In the genomic region with DNA sequence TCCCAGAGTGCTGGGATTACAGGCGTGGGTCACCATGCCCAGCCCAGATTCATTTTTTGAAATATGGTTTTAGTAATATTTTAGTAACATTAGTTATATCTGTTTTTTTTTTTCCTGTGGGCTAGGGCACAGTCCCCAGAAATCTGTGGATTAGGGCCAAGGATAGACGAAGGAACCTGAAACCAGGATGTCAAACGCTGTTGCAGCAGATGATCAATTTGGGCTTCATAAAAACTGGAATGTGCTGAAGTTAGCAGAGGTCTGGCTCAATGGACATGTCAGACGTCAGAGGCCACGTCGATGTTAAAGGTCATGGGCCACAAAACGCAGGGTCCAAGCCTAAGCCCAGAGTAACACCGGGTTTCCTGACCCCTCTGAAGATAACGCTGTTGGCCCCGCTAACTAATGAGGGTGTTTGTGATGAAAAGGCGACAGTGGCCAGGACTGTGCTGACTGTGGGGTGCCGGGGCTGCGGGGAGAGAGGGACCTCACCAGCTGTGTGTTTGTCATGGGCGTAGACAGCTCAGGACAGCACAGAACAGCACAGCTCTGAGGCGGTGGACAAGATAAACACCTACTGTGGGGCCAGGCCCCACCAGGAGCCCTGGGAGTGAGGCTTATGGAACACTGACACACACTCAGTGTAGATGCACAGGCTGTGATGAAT, we compare ENCODE assay signal across 20 cellular contexts. TPM values are rescaled to one million over a fixed set of nuclear protein-coding genes. Genes with fewer than 3 reads are reported as not detected.
DNase-seq lines count a peak whose midpoint lies in the region; ATAC-seq and TF ChIP-seq lines count a peak whose summit lies in the region.
"Had no signal": no experiment of that assay in that cellular context is flagged by ENCODE, and none has a peak within 500 bp of the region (broad histone marks: within the 10 kb centered on the region; RNA-seq: fewer than 3 reads in every experiment).

No MANE protein-coding gene starts in this region.

- no peaks in the 10 kb centered on the region for H3K27me3 ChIP-seq in neural progenitor cell
- no peaks in the 10 kb centered on the region for H3K27me3 ChIP-seq in upper lobe of right lung
- no peaks in the 10 kb centered on the region for H3K27me3 ChIP-seq in Karpas-422 (ENCODE audit: low read length)

- DNase-seq in activated effector memory CD4-positive, alpha-beta T cell treated with anti-CD3 and anti-CD28 coated beads, Interleukin-2, amount 50 U/mL, for 16 hours = peak; percentile 21
- no peak for DNase-seq in activated effector memory CD4-positive, alpha-beta T cell treated with Interleukin-2 at 50 U/mL for 16 hours
- DNase-seq in fibroblast of peridontal ligament (ENCODE audit: extremely low read depth) = peak; percentile 54
- no peak for DNase-seq in neural progenitor cell (ENCODE audit: low spot score)
- DNase-seq in upper lobe of right lung = peak; percentile 27
- DNase-seq in WTC11 (ENCODE audit: low spot score) = no peak
- no peak for DNase-seq in Karpas-422
- DNase-seq: 8988T, COR-L47, DMS 273 treated with DMSO at 0.1 percent for 48 hours, DND-41, NCI-H1105 treated with DMSO at 0.1 percent for 48 hours, NCI-H187, NCI-H345, NCI-H524 treated with DMSO at 0.1 percent for 48 hours, SIG-M5 had no signal

- H3K27me3 Mint-ChIP-seq in neural progenitor cell (ENCODE audit: insufficient read depth, low read depth) (peaks cover 9% of the 10 kb centered on the region), WTC11 (ENCODE audit: low read depth) (peaks cover 15% of the 10 kb centered on the region)

- POLR2A ChIA-PET in WTC11 (lab: Charles Lee) = interaction anchor here (0.6 kb wide), 1 partner anchor 328 kb away, joined by 4 read pairs; no protein-coding TSS in a partner anchor

- H4K20me1 ChIP-seq in neural progenitor cell (ENCODE audit: low read depth) (no peaks in the 10 kb centered on the region), Karpas-422 (ENCODE audit: insufficient read depth, low read depth, low read length) (no peaks in the 10 kb centered on the region)

- TF ChIP-seq CTCF in neural progenitor cell (IDR thresholded peaks at IDR 0.05) (no peak), upper lobe of right lung (IDR thresholded peaks at IDR 0.05) (no peak), WTC11 (IDR thresholded peaks at IDR 0.05) (no peak)

- CTCF ChIA-PET in WTC11 (lab: Charles Lee) = no interaction called here

- H3K79me2 ChIP-seq in neural progenitor cell (ENCODE audit: low read depth) (no peaks in the 10 kb centered on the region), Karpas-422 (ENCODE audit: low read length) (no peaks in the 10 kb centered on the region)

- H3K36me3 ChIP-seq in neural progenitor cell (no peaks in the 10 kb centered on the region), upper lobe of right lung (no peaks in the 10 kb centered on the region), Karpas-422 (ENCODE audit: insufficient read depth, low read length) (no peaks in the 10 kb centered on the region)
- H3K36me3 ChIP-seq: HAP-1 had no signal

- H3K36me3 Mint-ChIP-seq in neural progenitor cell (no peaks in the 10 kb centered on the region), WTC11 (no peaks in the 10 kb centered on the region)

- H3K4me3 ChIP-seq in neural progenitor cell = no peak overlapping the region
- no peak overlapping the region for H3K4me3 ChIP-seq in upper lobe of right lung
- no peak overlapping the region for H3K4me3 ChIP-seq in Karpas-422 (ENCODE audit: low read length)
- H3K4me3 ChIP-seq: HAP-1 had no signal

- peak overlapping the region; percentile 42 for H3K27ac Mint-ChIP-seq in neural progenitor cell
- H3K27ac Mint-ChIP-seq in WTC11 = no peak overlapping the region
- H3K27ac Mint-ChIP-seq: B cell had no signal

- H3K9me3 Mint-ChIP-seq in neural progenitor cell = peaks cover 11% of the 10 kb centered on the region
- peaks cover 10% of the 10 kb centered on the region for H3K9me3 Mint-ChIP-seq in WTC11

- ATAC-seq in upper lobe of right lung (peak; percentile 22), WTC11 (no peak), GM18873 (IDR thresholded peaks at IDR 0.05; ENCODE audit: low FRiP score, unreplicated experiment) (no peak)

- H3K9ac ChIP-seq in neural progenitor cell (no peak overlapping the region), Karpas-422 (ENCODE audit: low read length) (no peak overlapping the region)

- no peaks in the 10 kb centered on the region for H3K9me2 ChIP-seq in Karpas-422 (replicated peaks; ENCODE audit: insufficient read depth, low read length)

- H2AFZ ChIP-seq in neural progenitor cell (replicated peaks) = no peak overlapping the region
- no peak overlapping the region for H2AFZ ChIP-seq in Karpas-422 (ENCODE audit: low read length)

- peaks cover 3% of the 10 kb centered on the region for H3K4me1 Mint-ChIP-seq in neural progenitor cell
- H3K4me1 Mint-ChIP-seq in WTC11 = no peaks in the 10 kb centered on the region
- H3K4me1 Mint-ChIP-seq: B cell had no signal

- H3K27ac ChIP-seq in neural progenitor cell (no peak overlapping the region), upper lobe of right lung (no peak overlapping the region), Karpas-422 (ENCODE audit: low read length) (no peak overlapping the region)
- H3K27ac ChIP-seq: RWPE1 had no signal

- H3K4me2 ChIP-seq in neural progenitor cell (no peak overlapping the region), Karpas-422 (ENCODE audit: low read depth, low read length, poor library complexity, severe bottlenecking) (no peak overlapping the region)

- no peaks in the 10 kb centered on the region for H3F3A ChIP-seq in neural progenitor cell (ENCODE audit: low read depth)

- H3K4me1 ChIP-seq in neural progenitor cell (peaks cover 5% of the 10 kb centered on the region), upper lobe of right lung (peaks cover 3% of the 10 kb centered on the region), Karpas-422 (ENCODE audit: low read length) (no peaks in the 10 kb centered on the region)
- H3K4me1 ChIP-seq: HAP-1 had no signal

- intact Hi-C loops in upper lobe of right lung (cut with DNase I) = no loop called here

- H3K9me3 ChIP-seq in neural progenitor cell (ENCODE audit: low read depth) = no peaks in the 10 kb centered on the region
- no peaks in the 10 kb centered on the region for H3K9me3 ChIP-seq in upper lobe of right lung
- no peaks in the 10 kb centered on the region for H3K9me3 ChIP-seq in Karpas-422 (ENCODE audit: low read length)

- H3K4me3 Mint-ChIP-seq in neural progenitor cell (no peak overlapping the region), WTC11 (no peak overlapping the region)
- H3K4me3 Mint-ChIP-seq: B cell had no signal

TF ChIP-seq in WTC11, 78 proteins besides CTCF, POLR2A, EP300 and RAD21:
- no peak for TF ChIP-seq GABPB1 (CRISPR knock-in tag; IDR thresholded peaks at IDR 0.05)
- no peak for TF ChIP-seq TCF7 (CRISPR knock-in tag; IDR thresholded peaks at IDR 0.05; ENCODE audit: low read depth)
- no peak for TF ChIP-seq HMGA2 (CRISPR knock-in tag; IDR thresholded peaks at IDR 0.05)
- no peak for TF ChIP-seq ZNF263 (CRISPR knock-in tag; IDR thresholded peaks at IDR 0.05; ENCODE audit: low read depth)
- TF ChIP-seq NFATC4 (CRISPR knock-in tag; IDR thresholded peaks at IDR 0.05) = no peak
- no peak for TF ChIP-seq ELF4 (CRISPR knock-in tag; IDR thresholded peaks at IDR 0.05; ENCODE audit: low read depth)
- TF ChIP-seq JAZF1 (CRISPR knock-in tag; IDR thresholded peaks at IDR 0.05) = no peak
- no peak for TF ChIP-seq EMX1 (CRISPR knock-in tag; IDR thresholded peaks at IDR 0.05)
- TF ChIP-seq ZNF121 (CRISPR knock-in tag; IDR thresholded peaks at IDR 0.05) = no peak
- TF ChIP-seq, protein P1, sequence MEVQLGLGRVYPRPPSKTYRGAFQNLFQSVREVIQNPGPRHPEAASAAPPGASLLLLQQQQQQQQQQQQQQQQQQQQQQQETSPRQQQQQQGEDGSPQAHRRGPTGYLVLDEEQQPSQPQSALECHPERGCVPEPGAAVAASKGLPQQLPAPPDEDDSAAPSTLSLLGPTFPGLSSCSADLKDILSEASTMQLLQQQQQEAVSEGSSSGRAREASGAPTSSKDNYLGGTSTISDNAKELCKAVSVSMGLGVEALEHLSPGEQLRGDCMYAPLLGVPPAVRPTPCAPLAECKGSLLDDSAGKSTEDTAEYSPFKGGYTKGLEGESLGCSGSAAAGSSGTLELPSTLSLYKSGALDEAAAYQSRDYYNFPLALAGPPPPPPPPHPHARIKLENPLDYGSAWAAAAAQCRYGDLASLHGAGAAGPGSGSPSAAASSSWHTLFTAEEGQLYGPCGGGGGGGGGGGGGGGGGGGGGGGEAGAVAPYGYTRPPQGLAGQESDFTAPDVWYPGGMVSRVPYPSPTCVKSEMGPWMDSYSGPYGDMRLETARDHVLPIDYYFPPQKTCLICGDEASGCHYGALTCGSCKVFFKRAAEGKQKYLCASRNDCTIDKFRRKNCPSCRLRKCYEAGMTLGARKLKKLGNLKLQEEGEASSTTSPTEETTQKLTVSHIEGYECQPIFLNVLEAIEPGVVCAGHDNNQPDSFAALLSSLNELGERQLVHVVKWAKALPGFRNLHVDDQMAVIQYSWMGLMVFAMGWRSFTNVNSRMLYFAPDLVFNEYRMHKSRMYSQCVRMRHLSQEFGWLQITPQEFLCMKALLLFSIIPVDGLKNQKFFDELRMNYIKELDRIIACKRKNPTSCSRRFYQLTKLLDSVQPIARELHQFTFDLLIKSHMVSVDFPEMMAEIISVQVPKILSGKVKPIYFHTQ (CRISPR knock-in tag; IDR thresholded peaks at IDR 0.05) = no peak
- no peak for TF ChIP-seq FOXJ3 (CRISPR knock-in tag; IDR thresholded peaks at IDR 0.05; ENCODE audit: borderline replicate concordance)

RNA-seq across cellular contexts. Expression of a gene that starts 23.8 kb away (rescaled TPM):
- total RNA-seq in neural progenitor cell (ENCODE audit: low replicate concordance) = 32.4 and 53.4 TPM in 2 replicates
- 36.5 TPM for total RNA-seq in upper lobe of right lung
- total RNA-seq in WTC11 (2021) = 79.5 to 97.4 TPM (median 81.6 TPM) in 3 replicates
- total RNA-seq in Karpas-422 (2014; rRNA removed; shearing (Covaris generic); ENCODE audit: low replicate concordance) = 41.2 and 45.3 TPM in 2 replicates

RNA-seq across cellular contexts. Expression of a gene that starts 32.9 kb away (rescaled TPM):
- total RNA-seq in neural progenitor cell (ENCODE audit: low replicate concordance) (33.1 and 37.8 TPM in 2 replicates), upper lobe of right lung (126 TPM), WTC11 (2021) (83.0 to 91.5 TPM (median 87.1 TPM) in 3 replicates)
- 75.4 TPM in 2 replicates for total RNA-seq in Karpas-422 (2014; rRNA removed; shearing (Covaris generic); ENCODE audit: low replicate concordance)

Comparison
In these comparisons a context has a peak if more than half of its experiments do, and no peak if none do; other contexts are left out.
1. DNase-seq: peak in activated effector memory CD4-positive, alpha-beta T cell treated with anti-CD3 and anti-CD28 coated beads, Interleukin-2, amount 50 U/mL, for 16 hours (single experiment), fibroblast of peridontal ligament (single experiment) and upper lobe of right lung (single experiment); none in activated effector memory CD4-positive, alpha-beta T cell treated with Interleukin-2 at 50 U/mL for 16 hours (single experiment), neural progenitor cell (single experiment), WTC11 (single experiment) and Karpas-422 (single experiment).